9 cellular contexts compared by ENCODE assay signal in genomic region chr12:4858385-4858784, GRCh38. TPM values are rescaled to one million over a fixed set of nuclear protein-coding genes. Genes with fewer than 3 reads are reported as not detected.
A peak's percentile ranks its signal among the peaks of the same experiment; 100 is the strongest.
DNase-seq lines count a peak whose midpoint lies in the region; ATAC-seq, FAIRE-seq and TF ChIP-seq lines count a peak whose summit lies in the region.
"Had no signal": no experiment of that assay in that cellular context is flagged by ENCODE, and none has a peak within 500 bp of the region (broad histone marks: within the 10 kb centered on the region; RNA-seq: fewer than 3 reads in every experiment).

No MANE protein-coding gene starts in this region.

- TF ChIP-seq POLR2A in uterus (IDR thresholded peaks at IDR 0.05) = no peak
- no peak for TF ChIP-seq POLR2A in GM12891 (IDR thresholded peaks at IDR 0.05; ENCODE audit: low read depth, low read length)

- FAIRE-seq in HTR-8/SVneo (lab: Jason Lieb, UNC) (peak; percentile 20), GM12891 (lab: Jason Lieb, UNC) (no peak)

- DNase-seq in CD8-positive, alpha-beta memory T cell = no peak
- DNase-seq in HTR-8/SVneo (ENCODE audit: insufficient read length, low spot score) = no peak
- DNase-seq in effector memory CD8-positive, alpha-beta T cell = no peak
- DNase-seq in naive thymus-derived CD8-positive, alpha-beta T cell = no peak
- no peak for DNase-seq in uterus
- DNase-seq in GM12891 (ENCODE audit: insufficient read length, low spot score) = no peak
- no peak for DNase-seq in OCI-M2 (lab: John Stamatoyannopoulos, UW; ENCODE audit: unreplicated experiment)

- intact Hi-C loops in uterus (cut with DNase I; ENCODE audit: low total_unique reads) = no loop called here

- H3K4me3 Mint-ChIP-seq in CD8-positive, alpha-beta memory T cell = peak overlapping the region in 5 of 7 donors; percentile 68 to 85 (median 78)
- H3K4me3 Mint-ChIP-seq in effector memory CD8-positive, alpha-beta T cell = peak overlapping the region; percentile 72 to 79
- H3K4me3 Mint-ChIP-seq in naive thymus-derived CD8-positive, alpha-beta T cell = peak overlapping the region; percentile 67 to 87 (median 82)

- no peak for ATAC-seq in effector memory CD8-positive, alpha-beta T cell (replicated peaks)
- no peak for ATAC-seq in naive thymus-derived CD8-positive, alpha-beta T cell
- no peak for ATAC-seq in GM18909 (IDR thresholded peaks at IDR 0.05; ENCODE audit: poor library complexity, unreplicated experiment)

- no peak overlapping the region for H3K4me3 ChIP-seq in CD8-positive, alpha-beta memory T cell (ENCODE audit: low read length)
- no peak overlapping the region for H3K4me3 ChIP-seq in uterus

- no peak overlapping the region for H3K27ac ChIP-seq in CD8-positive, alpha-beta memory T cell (ENCODE audit: low read depth, low read length)
- no peak overlapping the region for H3K27ac ChIP-seq in uterus

- CTCF ChIA-PET in CD8-positive, alpha-beta memory T cell (lab: Charles Lee) = interaction anchor here (1.1 to 5.5 kb wide), 8 partner anchors 8 to 58 kb away, joined by 3 to 31 read pairs (median 10); no protein-coding TSS in a partner anchor

- H3K36me3 Mint-ChIP-seq in CD8-positive, alpha-beta memory T cell = no peaks in the 10 kb centered on the region
- H3K36me3 Mint-ChIP-seq in effector memory CD8-positive, alpha-beta T cell (ENCODE audit: insufficient read depth) = peaks cover 3% of the 10 kb centered on the region
- H3K36me3 Mint-ChIP-seq in naive thymus-derived CD8-positive, alpha-beta T cell = no peaks in the 10 kb centered on the region
- H3K36me3 Mint-ChIP-seq: IgD-negative memory B cell had no signal

- H3K9me3 Mint-ChIP-seq in CD8-positive, alpha-beta memory T cell = no peaks in the 10 kb centered on the region
- H3K9me3 Mint-ChIP-seq in effector memory CD8-positive, alpha-beta T cell = no peaks in the 10 kb centered on the region
- H3K9me3 Mint-ChIP-seq in naive thymus-derived CD8-positive, alpha-beta T cell = no peaks in the 10 kb centered on the region
- H3K9me3 Mint-ChIP-seq: IgD-negative memory B cell had no signal

- H3K36me3 ChIP-seq in CD8-positive, alpha-beta memory T cell (ENCODE audit: insufficient read depth, low read length) = no peaks in the 10 kb centered on the region
- H3K36me3 ChIP-seq in uterus = no peaks in the 10 kb centered on the region

- POLR2A ChIA-PET in CD8-positive, alpha-beta memory T cell (lab: Charles Lee) = no interaction called here
- POLR2A ChIA-PET in naive thymus-derived CD8-positive, alpha-beta T cell (lab: Charles Lee) = interaction anchor here (0.6 kb wide), 1 partner anchor 53 kb away, joined by 4 read pairs; no protein-coding TSS in a partner anchor

- no peak for TF ChIP-seq CTCF in uterus (IDR thresholded peaks at IDR 0.05)

- peaks cover 15 to 37% of the 10 kb centered on the region in 2 donors for H3K27me3 Mint-ChIP-seq in CD8-positive, alpha-beta memory T cell
- peaks cover 36 to 67% of the 10 kb centered on the region in 2 donors for H3K27me3 Mint-ChIP-seq in effector memory CD8-positive, alpha-beta T cell
- H3K27me3 Mint-ChIP-seq in naive thymus-derived CD8-positive, alpha-beta T cell = peaks cover 17 to 40% (median 26%) of the 10 kb centered on the region in 5 donors

- peaks cover 18 to 24% (median 23%) of the 10 kb centered on the region in 3 donors for H3K4me1 Mint-ChIP-seq in CD8-positive, alpha-beta memory T cell
- H3K4me1 Mint-ChIP-seq in effector memory CD8-positive, alpha-beta T cell (ENCODE audit: low read depth in 2 of 2) = peaks cover 18 to 22% of the 10 kb centered on the region in 2 donors
- peaks cover 6 to 19% (median 12%) of the 10 kb centered on the region in 4 donors for H3K4me1 Mint-ChIP-seq in naive thymus-derived CD8-positive, alpha-beta T cell

- no peak overlapping the region for H3K27ac Mint-ChIP-seq in CD8-positive, alpha-beta memory T cell
- H3K27ac Mint-ChIP-seq in effector memory CD8-positive, alpha-beta T cell = no peak overlapping the region
- H3K27ac Mint-ChIP-seq in naive thymus-derived CD8-positive, alpha-beta T cell = no peak overlapping the region

- no peaks in the 10 kb centered on the region for H3K27me3 ChIP-seq in CD8-positive, alpha-beta memory T cell (ENCODE audit: insufficient read depth, low read length, poor library complexity, severe bottlenecking)
- no peaks in the 10 kb centered on the region for H3K27me3 ChIP-seq in uterus

- peaks cover 8% of the 10 kb centered on the region for H3K4me1 ChIP-seq in CD8-positive, alpha-beta memory T cell (ENCODE audit: insufficient read depth, low read length)
- H3K4me1 ChIP-seq in uterus = no peaks in the 10 kb centered on the region

- H3K9me3 ChIP-seq in CD8-positive, alpha-beta memory T cell (ENCODE audit: low read length) = no peaks in the 10 kb centered on the region
- no peaks in the 10 kb centered on the region for H3K9me3 ChIP-seq in uterus

TF ChIP-seq in GM12891, 5 proteins besides CTCF, POLR2A, EP300 and RAD21:
- TF ChIP-seq POLR2AphosphoS5 (IDR thresholded peaks at IDR 0.05; ENCODE audit: low read depth, low read length) (no peak), TAF1 (IDR thresholded peaks at IDR 0.05; ENCODE audit: low read depth, low read length) (no peak), SPI1 (IDR thresholded peaks at IDR 0.05; ENCODE audit: low read depth, low read length) (no peak), PAX5 (IDR thresholded peaks at IDR 0.05; ENCODE audit: insufficient read depth, low read length, severe bottlenecking) (no peak), POU2F2 (IDR thresholded peaks at IDR 0.05; ENCODE audit: low read depth, low read length) (no peak)

RNA-seq across cellular contexts. Expression of gene KCNA1, which starts 51.3 kb away (rescaled TPM):
- total RNA-seq in CD8-positive, alpha-beta memory T cell = not detected
- polyA plus RNA-seq in CD8-positive, alpha-beta memory T cell = not detected
- total RNA-seq in naive thymus-derived CD8-positive, alpha-beta T cell = not detected
- polyA plus RNA-seq in naive thymus-derived CD8-positive, alpha-beta T cell = not detected
- 1 to 10 TPM in 1 of 4 donors, under 1 TPM in 2, not detected in 1; under 0.01 to 2.4 (median 0.61) TPM for total RNA-seq in uterus
- 1.0 TPM for polyA plus RNA-seq in GM12891 (2012; ENCODE audit: low read depth, missing spikeins)
- polyA plus RNA-seq: IgD-negative memory B cell had no signal
